Comparison of ENCODE assay signal across 1 cellular context in the genomic region with DNA sequence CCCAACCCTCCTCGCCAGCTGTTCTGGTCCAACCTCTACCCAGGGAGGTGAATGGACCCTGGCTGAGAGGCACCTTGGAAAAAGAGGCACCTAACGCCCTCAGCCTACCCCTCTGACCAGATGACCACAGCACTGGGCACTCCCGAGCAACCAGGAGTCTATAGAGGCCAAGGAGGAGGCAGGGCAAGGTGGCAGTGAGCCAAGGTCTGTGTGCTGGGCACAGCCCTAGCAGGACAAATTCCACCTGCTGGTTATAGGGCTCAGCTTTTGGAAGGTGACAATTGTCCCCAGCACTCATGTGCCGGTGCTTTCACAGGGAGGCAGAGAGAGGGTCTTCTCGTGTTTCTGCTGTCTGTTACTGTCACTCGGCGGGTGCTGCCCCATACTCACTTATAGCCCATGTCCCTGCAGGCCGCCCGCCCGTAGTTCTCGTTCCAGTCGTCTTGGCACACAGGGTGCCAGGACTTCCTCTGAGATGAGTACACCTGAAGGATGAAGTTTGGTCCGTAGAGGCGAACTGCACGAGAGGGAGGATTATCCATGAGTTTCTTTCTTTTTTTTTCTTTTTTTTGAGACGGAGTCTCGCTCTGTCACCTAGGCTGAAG.
TF ChIP-seq lines count a peak whose summit lies in the region.

No MANE protein-coding gene starts in this region.

TF ChIP-seq in H1, 55 proteins besides CTCF, POLR2A, EP300 and RAD21:
- TF ChIP-seq KDM4A (IDR thresholded peaks at IDR 0.05; ENCODE audit: low read depth, low read length, severe bottlenecking) = no peak
- no peak for TF ChIP-seq EGR1 (IDR thresholded peaks at IDR 0.05; ENCODE audit: borderline replicate concordance, low read depth, low read length)
- TF ChIP-seq CBX8 (IDR thresholded peaks at IDR 0.05; ENCODE audit: borderline replicate concordance, low read depth, low read length) = no peak
- no peak for TF ChIP-seq PHF8 (conservative IDR thresholded peaks at IDR 0.05; ENCODE audit: low read depth, low read length)
- no peak for TF ChIP-seq FOSL1 (IDR thresholded peaks at IDR 0.05; ENCODE audit: insufficient read depth, low read depth, low read length)
- no peak for TF ChIP-seq YY1 (IDR thresholded peaks at IDR 0.05; ENCODE audit: low read depth, low read length)
- TF ChIP-seq, protein P1, sequence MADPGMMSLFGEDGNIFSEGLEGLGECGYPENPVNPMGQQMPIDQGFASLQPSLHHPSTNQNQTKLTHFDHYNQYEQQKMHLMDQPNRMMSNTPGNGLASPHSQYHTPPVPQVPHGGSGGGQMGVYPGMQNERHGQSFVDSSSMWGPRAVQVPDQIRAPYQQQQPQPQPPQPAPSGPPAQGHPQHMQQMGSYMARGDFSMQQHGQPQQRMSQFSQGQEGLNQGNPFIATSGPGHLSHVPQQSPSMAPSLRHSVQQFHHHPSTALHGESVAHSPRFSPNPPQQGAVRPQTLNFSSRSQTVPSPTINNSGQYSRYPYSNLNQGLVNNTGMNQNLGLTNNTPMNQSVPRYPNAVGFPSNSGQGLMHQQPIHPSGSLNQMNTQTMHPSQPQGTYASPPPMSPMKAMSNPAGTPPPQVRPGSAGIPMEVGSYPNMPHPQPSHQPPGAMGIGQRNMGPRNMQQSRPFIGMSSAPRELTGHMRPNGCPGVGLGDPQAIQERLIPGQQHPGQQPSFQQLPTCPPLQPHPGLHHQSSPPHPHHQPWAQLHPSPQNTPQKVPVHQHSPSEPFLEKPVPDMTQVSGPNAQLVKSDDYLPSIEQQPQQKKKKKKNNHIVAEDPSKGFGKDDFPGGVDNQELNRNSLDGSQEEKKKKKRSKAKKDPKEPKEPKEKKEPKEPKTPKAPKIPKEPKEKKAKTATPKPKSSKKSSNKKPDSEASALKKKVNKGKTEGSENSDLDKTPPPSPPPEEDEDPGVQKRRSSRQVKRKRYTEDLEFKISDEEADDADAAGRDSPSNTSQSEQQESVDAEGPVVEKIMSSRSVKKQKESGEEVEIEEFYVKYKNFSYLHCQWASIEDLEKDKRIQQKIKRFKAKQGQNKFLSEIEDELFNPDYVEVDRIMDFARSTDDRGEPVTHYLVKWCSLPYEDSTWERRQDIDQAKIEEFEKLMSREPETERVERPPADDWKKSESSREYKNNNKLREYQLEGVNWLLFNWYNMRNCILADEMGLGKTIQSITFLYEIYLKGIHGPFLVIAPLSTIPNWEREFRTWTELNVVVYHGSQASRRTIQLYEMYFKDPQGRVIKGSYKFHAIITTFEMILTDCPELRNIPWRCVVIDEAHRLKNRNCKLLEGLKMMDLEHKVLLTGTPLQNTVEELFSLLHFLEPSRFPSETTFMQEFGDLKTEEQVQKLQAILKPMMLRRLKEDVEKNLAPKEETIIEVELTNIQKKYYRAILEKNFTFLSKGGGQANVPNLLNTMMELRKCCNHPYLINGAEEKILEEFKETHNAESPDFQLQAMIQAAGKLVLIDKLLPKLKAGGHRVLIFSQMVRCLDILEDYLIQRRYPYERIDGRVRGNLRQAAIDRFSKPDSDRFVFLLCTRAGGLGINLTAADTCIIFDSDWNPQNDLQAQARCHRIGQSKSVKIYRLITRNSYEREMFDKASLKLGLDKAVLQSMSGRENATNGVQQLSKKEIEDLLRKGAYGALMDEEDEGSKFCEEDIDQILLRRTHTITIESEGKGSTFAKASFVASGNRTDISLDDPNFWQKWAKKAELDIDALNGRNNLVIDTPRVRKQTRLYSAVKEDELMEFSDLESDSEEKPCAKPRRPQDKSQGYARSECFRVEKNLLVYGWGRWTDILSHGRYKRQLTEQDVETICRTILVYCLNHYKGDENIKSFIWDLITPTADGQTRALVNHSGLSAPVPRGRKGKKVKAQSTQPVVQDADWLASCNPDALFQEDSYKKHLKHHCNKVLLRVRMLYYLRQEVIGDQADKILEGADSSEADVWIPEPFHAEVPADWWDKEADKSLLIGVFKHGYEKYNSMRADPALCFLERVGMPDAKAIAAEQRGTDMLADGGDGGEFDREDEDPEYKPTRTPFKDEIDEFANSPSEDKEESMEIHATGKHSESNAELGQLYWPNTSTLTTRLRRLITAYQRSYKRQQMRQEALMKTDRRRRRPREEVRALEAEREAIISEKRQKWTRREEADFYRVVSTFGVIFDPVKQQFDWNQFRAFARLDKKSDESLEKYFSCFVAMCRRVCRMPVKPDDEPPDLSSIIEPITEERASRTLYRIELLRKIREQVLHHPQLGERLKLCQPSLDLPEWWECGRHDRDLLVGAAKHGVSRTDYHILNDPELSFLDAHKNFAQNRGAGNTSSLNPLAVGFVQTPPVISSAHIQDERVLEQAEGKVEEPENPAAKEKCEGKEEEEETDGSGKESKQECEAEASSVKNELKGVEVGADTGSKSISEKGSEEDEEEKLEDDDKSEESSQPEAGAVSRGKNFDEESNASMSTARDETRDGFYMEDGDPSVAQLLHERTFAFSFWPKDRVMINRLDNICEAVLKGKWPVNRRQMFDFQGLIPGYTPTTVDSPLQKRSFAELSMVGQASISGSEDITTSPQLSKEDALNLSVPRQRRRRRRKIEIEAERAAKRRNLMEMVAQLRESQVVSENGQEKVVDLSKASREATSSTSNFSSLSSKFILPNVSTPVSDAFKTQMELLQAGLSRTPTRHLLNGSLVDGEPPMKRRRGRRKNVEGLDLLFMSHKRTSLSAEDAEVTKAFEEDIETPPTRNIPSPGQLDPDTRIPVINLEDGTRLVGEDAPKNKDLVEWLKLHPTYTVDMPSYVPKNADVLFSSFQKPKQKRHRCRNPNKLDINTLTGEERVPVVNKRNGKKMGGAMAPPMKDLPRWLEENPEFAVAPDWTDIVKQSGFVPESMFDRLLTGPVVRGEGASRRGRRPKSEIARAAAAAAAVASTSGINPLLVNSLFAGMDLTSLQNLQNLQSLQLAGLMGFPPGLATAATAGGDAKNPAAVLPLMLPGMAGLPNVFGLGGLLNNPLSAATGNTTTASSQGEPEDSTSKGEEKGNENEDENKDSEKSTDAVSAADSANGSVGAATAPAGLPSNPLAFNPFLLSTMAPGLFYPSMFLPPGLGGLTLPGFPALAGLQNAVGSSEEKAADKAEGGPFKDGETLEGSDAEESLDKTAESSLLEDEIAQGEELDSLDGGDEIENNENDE (IDR thresholded peaks at IDR 0.05; ENCODE audit: insufficient replicate concordance, low read length) = no peak
- no peak for TF ChIP-seq ZNF274 (IDR thresholded peaks at IDR 0.05; ENCODE audit: borderline replicate concordance, extremely low read depth, low read length)
- no peak for TF ChIP-seq TAF1 (IDR thresholded peaks at IDR 0.05; ENCODE audit: low read depth, low read length)
- TF ChIP-seq MAFK (IDR thresholded peaks at IDR 0.05; ENCODE audit: low read depth, low read length) = no peak
- no peak for TF ChIP-seq ASH2L (IDR thresholded peaks at IDR 0.05; ENCODE audit: low read length)
- TF ChIP-seq SP1 (IDR thresholded peaks at IDR 0.05; ENCODE audit: low read depth, low read length) = no peak
- no peak for TF ChIP-seq TBP (IDR thresholded peaks at IDR 0.05; ENCODE audit: low read depth, low read length)
- TF ChIP-seq CHD2 (IDR thresholded peaks at IDR 0.05; ENCODE audit: low read length) = no peak
- TF ChIP-seq RNF2 (IDR thresholded peaks at IDR 0.05; ENCODE audit: borderline replicate concordance, low read depth, low read length, missing control alignments, poor library complexity, severe bottlenecking) = no peak
- no peak for TF ChIP-seq SAP30 (IDR thresholded peaks at IDR 0.05; ENCODE audit: insufficient read depth, insufficient replicate concordance, low read length)
- TF ChIP-seq TCF12 (IDR thresholded peaks at IDR 0.05; ENCODE audit: low read depth, low read length) = no peak
- TF ChIP-seq BRCA1 (IDR thresholded peaks at IDR 0.05; ENCODE audit: low read depth, low read length) = no peak
- TF ChIP-seq JUN (IDR thresholded peaks at IDR 0.05; ENCODE audit: low read depth, low read length) = no peak
